In the genomic region with DNA sequence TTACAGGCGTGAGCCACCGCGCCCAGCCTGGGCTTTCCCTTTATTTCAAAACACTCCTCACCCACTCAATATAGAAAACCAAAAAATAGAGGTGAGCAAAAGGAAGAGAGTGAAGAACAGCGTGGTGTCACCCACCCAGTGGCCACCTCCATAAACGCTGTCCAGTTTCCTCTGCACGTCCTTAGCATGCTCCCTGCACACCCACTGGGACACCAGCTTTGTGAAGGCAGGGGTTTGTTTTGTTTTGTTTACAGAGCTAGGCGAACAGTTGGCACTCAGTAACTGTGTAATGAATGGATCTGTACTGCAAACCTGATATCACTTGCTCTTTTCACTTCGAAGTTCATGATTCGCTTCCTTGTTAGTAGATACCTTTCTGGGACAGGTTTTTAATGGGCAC, we compare ENCODE assay signal across 17 cellular contexts.
A peak's percentile ranks its signal among the peaks of the same experiment; 100 is the strongest.
DNase-seq lines count a peak whose midpoint lies in the region; ATAC-seq and TF ChIP-seq lines count a peak whose summit lies in the region.
"Had no signal": no experiment of that assay in that cellular context is flagged by ENCODE, and none has a peak within 500 bp of the region (broad histone marks: within the 10 kb centered on the region; RNA-seq: fewer than 3 reads in every experiment).

No MANE protein-coding gene starts in this region.

- H3K9me3 ChIP-seq in neutrophil: no peaks in the 10 kb centered on the region
- H3K9me3 ChIP-seq: BLaER1 treated with 17β-estradiol and CSF1 and Interleukin-3, amounts not matched to agents 10 nM and 100 nM had no signal

- no peaks in the 10 kb centered on the region for H3K27me3 ChIP-seq in neutrophil
- H3K27me3 ChIP-seq: BLaER1 treated with 17β-estradiol and CSF1 and Interleukin-3, amounts not matched to agents 10 nM and 100 nM had no signal

- peaks cover 1 to 17% of the 10 kb centered on the region in 2 experiments for H3K4me1 ChIP-seq in neutrophil (ENCODE audit: control insufficient read depth in 1 of 2, insufficient read depth in 1 of 2, low read depth in 1 of 2, low read length in 1 of 2)

- peaks cover 15% of the 10 kb centered on the region for H3K36me3 Mint-ChIP-seq in central memory CD8-positive, alpha-beta T cell (ENCODE audit: insufficient read depth)

- H3K27ac ChIP-seq in neutrophil: peak overlapping the region; percentile 16
- H3K27ac ChIP-seq: BLaER1 treated with 17β-estradiol and CSF1 and Interleukin-3, amounts not matched to agents 10 nM and 100 nM; RWPE1 had no signal

- no peaks in the 10 kb centered on the region for H3K9me3 Mint-ChIP-seq in central memory CD8-positive, alpha-beta T cell

- TF ChIP-seq CTCF in LNCaP clone FGC (IDR thresholded peaks at IDR 0.05; ENCODE audit: control insufficient read depth, extremely low read depth, insufficient read depth) (no peak), neutrophil (IDR thresholded peaks at IDR 0.05) (no peak)

- no peaks in the 10 kb centered on the region for H3K36me3 ChIP-seq in neutrophil

- H3K4me3 ChIP-seq in LNCaP clone FGC (ENCODE audit: low read depth, low read length) (no peak overlapping the region), neutrophil (ENCODE audit: low read depth in 1 of 2, low read length in 1 of 2) (no peak overlapping the region)
- H3K4me3 ChIP-seq: BLaER1 treated with 17β-estradiol and CSF1 and Interleukin-3, amounts not matched to agents 10 nM and 100 nM had no signal

- DNase-seq in NCI-H345 (lab: John Stamatoyannopoulos, UW) (peak; percentile 5), NCI-H345 treated with DMSO at 0.1 percent for 48 hours (lab: John Stamatoyannopoulos, UW; ENCODE audit: unreplicated experiment) (no peak), LNCaP clone FGC (ENCODE audit: low read depth) (peak; percentile 7), midbrain (lab: John Stamatoyannopoulos, UW) (no peak)
- no peak for DNase-seq in central memory CD8-positive, alpha-beta T cell (ENCODE audit: low spot score in 2 of 2)
- DNase-seq in activated CD4-positive, CD25-positive, alpha-beta regulatory T cell (lab: John Stamatoyannopoulos, UW): no peak
- DNase-seq: COR-L47, HCEC 1CT, KG1, NCI-H1048, NCI-H2081 treated with DMSO at 0.1 percent for 48 hours, NCI-H2227 treated with DMSO at 0.1 percent for 48 hours, NCI-H526 had no signal

- H3K27ac Mint-ChIP-seq in central memory CD8-positive, alpha-beta T cell (ENCODE audit: low read depth): peak overlapping the region; percentile 47

- H3K4me3 Mint-ChIP-seq in central memory CD8-positive, alpha-beta T cell: no peak overlapping the region

- ATAC-seq in central memory CD8-positive, alpha-beta T cell (replicated peaks; ENCODE audit: extremely low read depth, poor library complexity, severe bottlenecking): no peak
- no peak for ATAC-seq in GM19035 (IDR thresholded peaks at IDR 0.05; ENCODE audit: unreplicated experiment)

- H3K4me1 Mint-ChIP-seq in central memory CD8-positive, alpha-beta T cell: peaks cover 82% of the 10 kb centered on the region

- H3K27me3 Mint-ChIP-seq in central memory CD8-positive, alpha-beta T cell: no peaks in the 10 kb centered on the region

Comparison
In these comparisons a context has a peak if more than half of its experiments do, and no peak if none do; other contexts are left out.
1. DNase-seq: peak in NCI-H345 (single experiment) and LNCaP clone FGC (single experiment); none in NCI-H345 treated with DMSO at 0.1 percent for 48 hours (single experiment), central memory CD8-positive, alpha-beta T cell (0 of 2), midbrain (single experiment) and activated CD4-positive, CD25-positive, alpha-beta regulatory T cell (0 of 4).